ENCODE assay signal across 16 cellular contexts in the genomic region with DNA sequence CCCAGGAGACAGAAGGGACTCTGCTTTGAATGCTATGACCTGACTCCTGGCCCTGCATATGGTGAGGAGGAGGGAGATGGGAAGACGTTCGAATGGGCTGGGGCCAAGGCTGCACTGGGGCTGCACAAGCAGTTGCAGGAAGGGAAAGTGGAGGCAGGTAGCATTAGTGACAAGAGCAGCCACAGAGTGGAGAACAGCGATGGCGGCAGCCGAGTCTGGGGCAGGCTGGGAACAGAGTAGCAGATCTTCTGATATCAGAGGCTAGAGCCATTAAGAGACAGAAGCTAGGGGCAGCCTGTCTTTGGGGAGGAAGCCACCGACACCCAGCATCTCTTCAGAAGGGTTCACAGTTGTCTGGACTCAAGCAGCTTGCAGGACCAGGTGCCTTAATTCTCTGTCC. TPM values are rescaled to one million over a fixed set of nuclear protein-coding genes. Genes with fewer than 3 reads are reported as not detected.
DNase-seq lines count a peak whose midpoint lies in the region; ATAC-seq and TF ChIP-seq lines count a peak whose summit lies in the region.
"Had no signal": no experiment of that assay in that cellular context is flagged by ENCODE, and none has a peak within 500 bp of the region (broad histone marks: within the 10 kb centered on the region; RNA-seq: fewer than 3 reads in every experiment).

No MANE protein-coding gene starts in this region.

- CTCF ChIA-PET in activated B cell treated with CpG ODN at 0.5 μM for 24 hours (lab: Charles Lee), result interaction anchor here (0.9 to 1.6 kb wide), 3 partner anchors 11 to 197 kb away, joined by 3 to 5 read pairs (median 4); a partner anchor contains a TSS

- peaks cover 10% of the 10 kb centered on the region for H3K9me3 Mint-ChIP-seq in activated naive CD4-positive, alpha-beta T cell treated with anti-CD3 and anti-CD28 coated beads, Interleukin-2, amount 50 U/mL, for 24 hours
- peaks cover 3% of the 10 kb centered on the region for H3K9me3 Mint-ChIP-seq in activated B cell treated with CpG ODN at 0.5 μM for 24 hours
- H3K9me3 Mint-ChIP-seq in naive thymus-derived CD8-positive, alpha-beta T cell, result peaks cover 0 to 3% (median 0%) of the 10 kb centered on the region in 9 donors
- H3K9me3 Mint-ChIP-seq: dendritic cell treated with granulocyte-macrophage colony-stimulating factor and Interleukin-4, amounts not matched to agents 40 ng/mL and 50 ng/mL, for 4 days had no signal

- H3K4me1 Mint-ChIP-seq in activated naive CD4-positive, alpha-beta T cell treated with anti-CD3 and anti-CD28 coated beads, Interleukin-2, amount 50 U/mL, for 24 hours, result peaks cover 17% of the 10 kb centered on the region
- peaks cover 28% of the 10 kb centered on the region for H3K4me1 Mint-ChIP-seq in activated B cell treated with CpG ODN at 0.5 μM for 24 hours
- H3K4me1 Mint-ChIP-seq in naive thymus-derived CD8-positive, alpha-beta T cell, result peaks cover 9 to 28% (median 19%) of the 10 kb centered on the region in 4 donors

- POLR2A ChIA-PET in activated B cell treated with CpG ODN at 0.5 μM for 24 hours (lab: Charles Lee), result interaction anchor here (2.0 kb wide), 1 partner anchor 50 kb away, joined by 10 read pairs; a partner anchor contains a TSS
- POLR2A ChIA-PET in naive thymus-derived CD8-positive, alpha-beta T cell (lab: Charles Lee), result interaction anchor here (3.0 kb wide), 1 partner anchor 15 kb away, joined by 9 read pairs; no protein-coding TSS in a partner anchor

- no peak for TF ChIP-seq CTCF in activated B cell treated with CpG ODN at 0.5 μM for 24 hours (IDR thresholded peaks at IDR 0.05)

- DNase-seq in activated naive CD4-positive, alpha-beta T cell treated with Interleukin-2 at 50 U/mL for 16 hours, result no peak
- no peak for DNase-seq in activated B cell treated with CpG ODN at 0.5 μM for 24 hours
- DNase-seq in naive thymus-derived CD8-positive, alpha-beta T cell, result no peak
- peak; percentile 29 for DNase-seq in ureter (ENCODE audit: low spot score)
- no peak for DNase-seq in GM03348 (ENCODE audit: low spot score)
- DNase-seq: activated CD4-positive, alpha-beta T cell treated with anti-CD3 and anti-CD28 coated beads, Interleukin-2, amount 50 U/mL, for 48 hours; activated naive CD4-positive, alpha-beta T cell; activated T-cell treated with anti-CD3 and anti-CD28 coated beads, Interleukin-2, amount 50 U/mL, for 1 hour; aorta; C1 segment of cervical spinal cord; NCI-H1105; NCI-H1930; occipital lobe had no signal

- H3K27ac Mint-ChIP-seq in activated naive CD4-positive, alpha-beta T cell treated with anti-CD3 and anti-CD28 coated beads, Interleukin-2, amount 50 U/mL, for 24 hours, result peak overlapping the region; percentile 69
- peak overlapping the region; percentile 43 for H3K27ac Mint-ChIP-seq in activated B cell treated with CpG ODN at 0.5 μM for 24 hours
- H3K27ac Mint-ChIP-seq in naive thymus-derived CD8-positive, alpha-beta T cell, result peak overlapping the region; percentile 20 to 94 (median 82)
- H3K27ac Mint-ChIP-seq: dendritic cell treated with granulocyte-macrophage colony-stimulating factor and Interleukin-4, amounts not matched to agents 40 ng/mL and 50 ng/mL, for 4 days had no signal

- ATAC-seq in activated B cell treated with CpG ODN at 0.5 μM for 24 hours (ENCODE audit: low read depth) (no peak), GM21737 (IDR thresholded peaks at IDR 0.05; ENCODE audit: unreplicated experiment) (no peak)
- no peak for ATAC-seq in naive thymus-derived CD8-positive, alpha-beta T cell

- H3K27me3 Mint-ChIP-seq in activated naive CD4-positive, alpha-beta T cell treated with anti-CD3 and anti-CD28 coated beads, Interleukin-2, amount 50 U/mL, for 24 hours, result no peaks in the 10 kb centered on the region
- H3K27me3 Mint-ChIP-seq in activated B cell treated with CpG ODN at 0.5 μM for 24 hours, result no peaks in the 10 kb centered on the region
- H3K27me3 Mint-ChIP-seq in naive thymus-derived CD8-positive, alpha-beta T cell, result no peaks in the 10 kb centered on the region
- H3K27me3 Mint-ChIP-seq: dendritic cell treated with granulocyte-macrophage colony-stimulating factor and Interleukin-4, amounts not matched to agents 40 ng/mL and 50 ng/mL, for 4 days had no signal

- intact Hi-C loops in activated B cell treated with CpG ODN at 0.5 μM for 24 hours (cut with micrococcal nuclease), result no loop called here

- H3K4me3 Mint-ChIP-seq in activated naive CD4-positive, alpha-beta T cell treated with anti-CD3 and anti-CD28 coated beads, Interleukin-2, amount 50 U/mL, for 24 hours, result no peak overlapping the region
- H3K4me3 Mint-ChIP-seq in activated B cell treated with CpG ODN at 0.5 μM for 24 hours, result no peak overlapping the region
- H3K4me3 Mint-ChIP-seq in naive thymus-derived CD8-positive, alpha-beta T cell, result peak overlapping the region in 1 of 10 donors; percentile 54
- H3K4me3 Mint-ChIP-seq: dendritic cell treated with granulocyte-macrophage colony-stimulating factor and Interleukin-4, amounts not matched to agents 40 ng/mL and 50 ng/mL, for 4 days had no signal

- peaks cover 20% of the 10 kb centered on the region for H3K36me3 Mint-ChIP-seq in activated naive CD4-positive, alpha-beta T cell treated with anti-CD3 and anti-CD28 coated beads, Interleukin-2, amount 50 U/mL, for 24 hours
- H3K36me3 Mint-ChIP-seq in activated B cell treated with CpG ODN at 0.5 μM for 24 hours (ENCODE audit: low read depth), result peaks cover 51% of the 10 kb centered on the region
- peaks cover 14 to 45% (median 32%) of the 10 kb centered on the region in 3 donors for H3K36me3 Mint-ChIP-seq in naive thymus-derived CD8-positive, alpha-beta T cell

RNA-seq across cellular contexts. Expression of a gene that starts 50.1 kb away (rescaled TPM):
- total RNA-seq in activated B cell treated with CpG ODN at 0.5 μM for 24 hours (56.4 and 70.7 TPM in 2 replicates), ureter (120 TPM)
- total RNA-seq in naive thymus-derived CD8-positive, alpha-beta T cell, result 10 to 100 TPM; 42.1 to 44.1 TPM
- 10 to 100 TPM; 17.1 to 23.8 (median 17.3) TPM for polyA plus RNA-seq in naive thymus-derived CD8-positive, alpha-beta T cell
